ENCODE assay signal across 14 cellular contexts in the genomic region with DNA sequence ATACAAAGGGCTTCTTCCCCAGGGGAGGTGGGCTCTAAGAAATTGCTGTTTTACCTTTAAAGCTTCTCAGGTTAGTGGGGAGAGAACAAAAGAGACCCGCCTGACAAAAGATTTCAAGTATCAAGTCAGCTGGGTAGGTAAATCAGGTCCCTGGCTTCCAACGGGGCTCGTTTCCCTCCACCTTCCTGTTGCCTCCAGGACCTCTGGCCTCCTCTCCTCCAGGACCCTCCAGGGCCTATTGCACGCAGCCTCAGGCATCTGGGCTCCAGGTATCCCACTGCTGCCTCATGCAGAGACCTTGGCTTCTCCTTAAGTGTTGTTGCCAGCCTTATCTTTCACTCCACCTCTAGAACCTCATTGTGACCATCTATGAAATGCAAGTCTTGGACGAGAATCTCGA. TPM values are rescaled to one million over a fixed set of nuclear protein-coding genes. Genes with fewer than 3 reads are reported as not detected.
A peak's percentile ranks its signal among the peaks of the same experiment; 100 is the strongest.
DNase-seq lines count a peak whose midpoint lies in the region; ATAC-seq and TF ChIP-seq lines count a peak whose summit lies in the region.
"Had no signal": no experiment of that assay in that cellular context is flagged by ENCODE, and none has a peak within 500 bp of the region (broad histone marks: within the 10 kb centered on the region; RNA-seq: fewer than 3 reads in every experiment).

No MANE protein-coding gene starts in this region.

- TF ChIP-seq CTCF in SU-DHL-6 (IDR thresholded peaks at IDR 0.05; ENCODE audit: insufficient read depth, low read length, poor library complexity, severe bottlenecking) (no peak), endodermal cell (conservative IDR thresholded peaks at IDR 0.05) (no peak), smooth muscle cell (IDR thresholded peaks at IDR 0.05; ENCODE audit: borderline replicate concordance, insufficient read depth, poor library complexity, severe bottlenecking) (no peak)

- H3K27ac ChIP-seq in SU-DHL-6 (ENCODE audit: low read depth, low read length) (no peak overlapping the region), endodermal cell (ENCODE audit: low read depth, low read length) (no peak overlapping the region), smooth muscle cell (ENCODE audit: low read depth) (no peak overlapping the region)
- H3K27ac ChIP-seq: upper lobe of right lung had no signal

- H2AFZ ChIP-seq in SU-DHL-6 (ENCODE audit: low read depth, low read length, severe bottlenecking) (no peak overlapping the region), smooth muscle cell (ENCODE audit: low read depth) (no peak overlapping the region)

- H3K9ac ChIP-seq in SU-DHL-6 (ENCODE audit: low read length) (no peak overlapping the region), endodermal cell (ENCODE audit: extremely low read depth, low read length, poor library complexity, severe bottlenecking) (no peak overlapping the region), smooth muscle cell (ENCODE audit: low read depth) (no peak overlapping the region)

- peak overlapping the region; percentile 25 for H3K4me2 ChIP-seq in SU-DHL-6 (ENCODE audit: low read depth, low read length, poor library complexity, severe bottlenecking)
- peak overlapping the region; percentile 97 for H3K4me2 ChIP-seq in smooth muscle cell

- H3K9me2 ChIP-seq in SU-DHL-6 (replicated peaks; ENCODE audit: insufficient read depth, low read length), result no peaks in the 10 kb centered on the region

- H3K9me3 ChIP-seq in SU-DHL-6 (ENCODE audit: insufficient read depth, low read length) (no peaks in the 10 kb centered on the region), endodermal cell (ENCODE audit: control insufficient read depth, low read length) (peaks cover 4% of the 10 kb centered on the region), smooth muscle cell (replicated peaks; ENCODE audit: low read depth) (no peaks in the 10 kb centered on the region)
- H3K9me3 ChIP-seq: upper lobe of right lung had no signal

- H3K4me1 ChIP-seq in endodermal cell (ENCODE audit: control insufficient read depth, insufficient read depth, low read length) (no peaks in the 10 kb centered on the region), smooth muscle cell (ENCODE audit: low read depth) (peaks cover 23% of the 10 kb centered on the region)

- H3F3A ChIP-seq in SU-DHL-6 (ENCODE audit: insufficient read depth), result 0 out of 2 replicates have a peak, but pooled peaks cover 4% of the 10 kb centered on the region
- peaks cover 14% of the 10 kb centered on the region for H3F3A ChIP-seq in smooth muscle cell (ENCODE audit: low read depth)

- peaks cover 4% of the 10 kb centered on the region; the same call in 1 of the 2 replicates for H4K20me1 ChIP-seq in SU-DHL-6 (ENCODE audit: low read depth, low read length)
- H4K20me1 ChIP-seq in smooth muscle cell (ENCODE audit: low read depth), result peaks cover 74% of the 10 kb centered on the region

- H3K27me3 ChIP-seq in SU-DHL-6 (ENCODE audit: low read length), result no peaks in the 10 kb centered on the region
- H3K27me3 ChIP-seq in endodermal cell (ENCODE audit: control insufficient read depth, insufficient read depth, low read length, poor library complexity, severe bottlenecking), result peaks cover 7% of the 10 kb centered on the region
- H3K27me3 ChIP-seq in smooth muscle cell (ENCODE audit: low read depth), result no peaks in the 10 kb centered on the region
- H3K27me3 ChIP-seq: upper lobe of right lung had no signal

- H3K79me2 ChIP-seq in SU-DHL-6 (ENCODE audit: insufficient read depth, low read length) (peaks cover 50% of the 10 kb centered on the region; the same call in 1 of the 2 replicates), smooth muscle cell (ENCODE audit: low read depth) (peaks cover 78% of the 10 kb centered on the region)

- no peak for ATAC-seq in activated T-cell treated with anti-CD3 and anti-CD28 coated beads, Interleukin-2, amount 50 U/mL, for 72 hours (replicated peaks in 1 of 2)
- ATAC-seq in activated T-cell treated with anti-CD3 and anti-CD28 coated beads, Interleukin-2, amount 50 U/mL, for 4 hours, result no peak
- ATAC-seq: right cardiac atrium, upper lobe of right lung had no signal

- no peak overlapping the region for H3K4me3 ChIP-seq in SU-DHL-6 (ENCODE audit: insufficient read depth, low read length, poor library complexity, severe bottlenecking)
- peak overlapping the region; percentile 93 for H3K4me3 ChIP-seq in endodermal cell (ENCODE audit: low read length)
- H3K4me3 ChIP-seq in smooth muscle cell, result peak overlapping the region; percentile 67

- H3K9me3 Mint-ChIP-seq in activated T-cell treated with anti-CD3 and anti-CD28 coated beads, Interleukin-2, amount 50 U/mL, for 72 hours, result no peaks in the 10 kb centered on the region
- H3K9me3 Mint-ChIP-seq in activated T-cell treated with anti-CD3 and anti-CD28 coated beads, Interleukin-2, amount 50 U/mL, for 4 hours, result no peaks in the 10 kb centered on the region
- H3K9me3 Mint-ChIP-seq in endodermal cell, result peaks cover 11% of the 10 kb centered on the region
- H3K9me3 Mint-ChIP-seq: memory B cell had no signal

- DNase-seq in activated T-cell treated with anti-CD3 and anti-CD28 coated beads, Interleukin-2, amount 50 U/mL, for 72 hours, result no peak
- no peak for DNase-seq in activated T-cell treated with anti-CD3 and anti-CD28 coated beads, Interleukin-2, amount 50 U/mL, for 4 hours
- DNase-seq in endodermal cell (peak; percentile 74), smooth muscle cell (lab: John Stamatoyannopoulos, UW; ENCODE audit: unreplicated experiment) (no peak), DMS53 treated with DMSO at 0.1 percent for 48 hours (lab: John Stamatoyannopoulos, UW; ENCODE audit: unreplicated experiment) (no peak), hippocampal formation (lab: John Stamatoyannopoulos, UW) (no peak)
- DNase-seq in effector CD4-positive, alpha-beta T cell, result no peak
- DNase-seq: aorta, hypothalamus, NCI-H1105 treated with DMSO at 0.1 percent for 48 hours, right cardiac atrium, upper lobe of right lung had no signal

- H3K27ac Mint-ChIP-seq in activated T-cell treated with anti-CD3 and anti-CD28 coated beads, Interleukin-2, amount 50 U/mL, for 72 hours, result no peak overlapping the region
- H3K27ac Mint-ChIP-seq in endodermal cell, result no peak overlapping the region
- H3K27ac Mint-ChIP-seq: memory B cell had no signal

- H3K36me3 Mint-ChIP-seq in activated T-cell treated with anti-CD3 and anti-CD28 coated beads, Interleukin-2, amount 50 U/mL, for 72 hours (ENCODE audit: insufficient read depth in 2 of 2), result peaks cover 0 to 3% of the 10 kb centered on the region in 2 donors
- no peaks in the 10 kb centered on the region for H3K36me3 Mint-ChIP-seq in activated T-cell treated with anti-CD3 and anti-CD28 coated beads, Interleukin-2, amount 50 U/mL, for 4 hours (ENCODE audit: insufficient read depth)
- H3K36me3 Mint-ChIP-seq in endodermal cell (ENCODE audit: low read depth), result peaks cover 47% of the 10 kb centered on the region

- peaks cover 62% of the 10 kb centered on the region for H3K4me1 Mint-ChIP-seq in activated T-cell treated with anti-CD3 and anti-CD28 coated beads, Interleukin-2, amount 50 U/mL, for 72 hours (ENCODE audit: low read depth)
- H3K4me1 Mint-ChIP-seq in activated T-cell treated with anti-CD3 and anti-CD28 coated beads, Interleukin-2, amount 50 U/mL, for 4 hours (ENCODE audit: low read depth), result peaks cover 59% of the 10 kb centered on the region
- peaks cover 29% of the 10 kb centered on the region for H3K4me1 Mint-ChIP-seq in endodermal cell

- peak overlapping the region; percentile 69 to 77 for H3K4me3 Mint-ChIP-seq in activated T-cell treated with anti-CD3 and anti-CD28 coated beads, Interleukin-2, amount 50 U/mL, for 72 hours
- no peak overlapping the region for H3K4me3 Mint-ChIP-seq in activated T-cell treated with anti-CD3 and anti-CD28 coated beads, Interleukin-2, amount 50 U/mL, for 4 hours
- H3K4me3 Mint-ChIP-seq in endodermal cell, result peak overlapping the region; percentile 85
- H3K4me3 Mint-ChIP-seq: memory B cell had no signal

- H3K36me3 ChIP-seq in SU-DHL-6 (ENCODE audit: low read length) (no peaks in the 10 kb centered on the region), endodermal cell (ENCODE audit: control insufficient read depth, insufficient read depth, low read length) (peaks cover 44% of the 10 kb centered on the region), smooth muscle cell (ENCODE audit: low read depth) (no peaks in the 10 kb centered on the region)
- H3K36me3 ChIP-seq: upper lobe of right lung had no signal

- H3K27me3 Mint-ChIP-seq in activated T-cell treated with anti-CD3 and anti-CD28 coated beads, Interleukin-2, amount 50 U/mL, for 72 hours (ENCODE audit: low read depth), result no peaks in the 10 kb centered on the region
- H3K27me3 Mint-ChIP-seq in activated T-cell treated with anti-CD3 and anti-CD28 coated beads, Interleukin-2, amount 50 U/mL, for 4 hours (ENCODE audit: low read depth), result no peaks in the 10 kb centered on the region
- H3K27me3 Mint-ChIP-seq in endodermal cell (ENCODE audit: insufficient read depth), result peaks cover 11% of the 10 kb centered on the region

- 61 to 81% methylated on average over 2 to 6 of the region's 6 CpGs for WGBS in endodermal cell (ENCODE audit: insufficient coverage in 1 of 2, insufficient read length in 1 of 2), 2 experiments
- WGBS in smooth muscle cell (ENCODE audit: low lambda C conversion rate), result 90% methylated on average over 6 of the region's 6 CpGs

RNA-seq across cellular contexts. Expression of gene BNIP3, which starts 2.9 kb away (rescaled TPM):
- total RNA-seq in activated T-cell treated with anti-CD3 and anti-CD28 coated beads, Interleukin-2, amount 50 U/mL, for 72 hours, result 10 to 100 TPM; 31.3 to 51.7 TPM
- 10 to 100 TPM; 36.5 to 40.5 (median 38.6) TPM for total RNA-seq in activated T-cell treated with anti-CD3 and anti-CD28 coated beads, Interleukin-2, amount 50 U/mL, for 4 hours
- 100 to 1,000 TPM in 1 of 2 donors, 10 to 100 TPM in 1; 93.5 to 108 TPM for total RNA-seq in endodermal cell
- 149 TPM for polyA plus RNA-seq in endodermal cell (2013, experiment 1 of 2)
- polyA plus RNA-seq in endodermal cell (2013, experiment 2 of 2), result 135 TPM
- total RNA-seq in smooth muscle cell, result 290 and 292 TPM in 2 replicates
- 213 and 244 TPM in 2 replicates for polyA plus RNA-seq in smooth muscle cell
